ENCODE assay signal across 1 cellular context in genomic region chr6:15402401-15403045, GRCh38.
TF ChIP-seq lines count a peak whose summit lies in the region.

No MANE protein-coding gene starts in this region.

TF ChIP-seq in neural cell, 6 proteins besides CTCF, POLR2A, EP300 and RAD21 (continued from another document):
- TF ChIP-seq, protein P1, sequence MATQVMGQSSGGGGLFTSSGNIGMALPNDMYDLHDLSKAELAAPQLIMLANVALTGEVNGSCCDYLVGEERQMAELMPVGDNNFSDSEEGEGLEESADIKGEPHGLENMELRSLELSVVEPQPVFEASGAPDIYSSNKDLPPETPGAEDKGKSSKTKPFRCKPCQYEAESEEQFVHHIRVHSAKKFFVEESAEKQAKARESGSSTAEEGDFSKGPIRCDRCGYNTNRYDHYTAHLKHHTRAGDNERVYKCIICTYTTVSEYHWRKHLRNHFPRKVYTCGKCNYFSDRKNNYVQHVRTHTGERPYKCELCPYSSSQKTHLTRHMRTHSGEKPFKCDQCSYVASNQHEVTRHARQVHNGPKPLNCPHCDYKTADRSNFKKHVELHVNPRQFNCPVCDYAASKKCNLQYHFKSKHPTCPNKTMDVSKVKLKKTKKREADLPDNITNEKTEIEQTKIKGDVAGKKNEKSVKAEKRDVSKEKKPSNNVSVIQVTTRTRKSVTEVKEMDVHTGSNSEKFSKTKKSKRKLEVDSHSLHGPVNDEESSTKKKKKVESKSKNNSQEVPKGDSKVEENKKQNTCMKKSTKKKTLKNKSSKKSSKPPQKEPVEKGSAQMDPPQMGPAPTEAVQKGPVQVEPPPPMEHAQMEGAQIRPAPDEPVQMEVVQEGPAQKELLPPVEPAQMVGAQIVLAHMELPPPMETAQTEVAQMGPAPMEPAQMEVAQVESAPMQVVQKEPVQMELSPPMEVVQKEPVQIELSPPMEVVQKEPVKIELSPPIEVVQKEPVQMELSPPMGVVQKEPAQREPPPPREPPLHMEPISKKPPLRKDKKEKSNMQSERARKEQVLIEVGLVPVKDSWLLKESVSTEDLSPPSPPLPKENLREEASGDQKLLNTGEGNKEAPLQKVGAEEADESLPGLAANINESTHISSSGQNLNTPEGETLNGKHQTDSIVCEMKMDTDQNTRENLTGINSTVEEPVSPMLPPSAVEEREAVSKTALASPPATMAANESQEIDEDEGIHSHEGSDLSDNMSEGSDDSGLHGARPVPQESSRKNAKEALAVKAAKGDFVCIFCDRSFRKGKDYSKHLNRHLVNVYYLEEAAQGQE (IDR thresholded peaks at IDR 0.05; ENCODE audit: borderline replicate concordance), result no peak
- TF ChIP-seq POLR2AphosphoS5 (IDR thresholded peaks at IDR 0.05) (no peak), TAF1 (IDR thresholded peaks at IDR 0.05; ENCODE audit: low read depth) (no peak)
